ENCODE assay signal across 8 cellular contexts in genomic region chr19:40802300-40803169, GRCh38. TPM values are rescaled to one million over a fixed set of nuclear protein-coding genes. Genes with fewer than 3 reads are reported as not detected.
A peak's percentile ranks its signal among the peaks of the same experiment; 100 is the strongest.
DNase-seq lines count a peak whose midpoint lies in the region; ATAC-seq and TF ChIP-seq lines count a peak whose summit lies in the region.

No MANE protein-coding gene starts in this region.

- H3K4me1 ChIP-seq in breast epithelium (peaks cover 43 to 68% of the 10 kb centered on the region in 2 donors), uterus (peaks cover 8 to 42% of the 10 kb centered on the region in 2 donors), MM.1S (ENCODE audit: low read length) (peaks cover 25% of the 10 kb centered on the region)

- H3K4me3 ChIP-seq in breast epithelium (peak overlapping the region; percentile 14 to 57 (median 20)), uterus (peak overlapping the region in 1 of 2 donors; percentile 10), MM.1S (ENCODE audit: low read length) (no peak overlapping the region)

- TF ChIP-seq CTCF in breast epithelium (IDR thresholded peaks at IDR 0.05) (no peak), uterus (IDR thresholded peaks at IDR 0.05) (no peak), MM.1S (IDR thresholded peaks at IDR 0.05; ENCODE audit: low read length) (no peak)

- H3K36me3 Mint-ChIP-seq in activated naive CD4-positive, alpha-beta T cell treated with anti-CD3 and anti-CD28 coated beads, Interleukin-2, amount 10 ng/mL, durations not matched to agents 7 days and 5 days, result peaks cover 60% of the 10 kb centered on the region
- peaks cover 23% of the 10 kb centered on the region for H3K36me3 Mint-ChIP-seq in memory B cell

- CTCF ChIA-PET in activated naive CD4-positive, alpha-beta T cell treated with anti-CD3 and anti-CD28 coated beads, Interleukin-2, amount 10 ng/mL, durations not matched to agents 7 days and 5 days (lab: Charles Lee), result interaction anchor here (1.1 to 1.5 kb wide), 2 partner anchors 16 to 48 kb away, joined by 3 to 4 read pairs; no protein-coding TSS in a partner anchor

- no peak overlapping the region for H3K4me2 ChIP-seq in MM.1S (ENCODE audit: low read depth, low read length)

- no peaks in the 10 kb centered on the region for H3K36me3 ChIP-seq in breast epithelium
- no peaks in the 10 kb centered on the region for H3K36me3 ChIP-seq in uterus
- no peaks in the 10 kb centered on the region for H3K36me3 ChIP-seq in MM.1S (replicated peaks; ENCODE audit: insufficient read depth, low read length)

- 0 out of 2 replicates have a peak, but pooled peaks cover 3% of the 10 kb centered on the region for H3F3A ChIP-seq in MM.1S (ENCODE audit: insufficient read depth, low read length)

- TF ChIP-seq POLR2A in breast epithelium (IDR thresholded peaks at IDR 0.05) (no peak), uterus (IDR thresholded peaks at IDR 0.05) (no peak)

- H3K27ac ChIP-seq in breast epithelium (peak overlapping the region; percentile 79 to 94), uterus (peak overlapping the region; percentile 94 to 97), MM.1S (ENCODE audit: low read length) (no peak overlapping the region)

- no peaks in the 10 kb centered on the region for H3K27me3 ChIP-seq in breast epithelium
- no peaks in the 10 kb centered on the region for H3K27me3 ChIP-seq in uterus
- H3K27me3 ChIP-seq in MM.1S (replicated peaks; ENCODE audit: insufficient read depth, low read length), result no peaks in the 10 kb centered on the region

- ATAC-seq in memory B cell (ENCODE audit: low read depth) (no peak), HG03460 (IDR thresholded peaks at IDR 0.05; ENCODE audit: unreplicated experiment) (no peak)

- H3K27ac Mint-ChIP-seq in activated naive CD4-positive, alpha-beta T cell treated with anti-CD3 and anti-CD28 coated beads, Interleukin-2, amount 10 ng/mL, durations not matched to agents 7 days and 5 days, result peak overlapping the region; percentile 96
- H3K27ac Mint-ChIP-seq in memory B cell, result peak overlapping the region; percentile 89

- H3K4me3 Mint-ChIP-seq in activated naive CD4-positive, alpha-beta T cell treated with anti-CD3 and anti-CD28 coated beads, Interleukin-2, amount 10 ng/mL, durations not matched to agents 7 days and 5 days, result peak overlapping the region; percentile 92
- peak overlapping the region; percentile 81 for H3K4me3 Mint-ChIP-seq in memory B cell

- intact Hi-C loops in breast epithelium (cut with DNase I; ENCODE audit: low total_unique reads), result no loop called here
- intact Hi-C loops in uterus (cut with DNase I; ENCODE audit: low total_unique reads), result no loop called here

- DNase-seq in activated naive CD4-positive, alpha-beta T cell treated with anti-CD3 and anti-CD28 coated beads, Interleukin-2, amount 10 ng/mL, durations not matched to agents 7 days and 5 days, result no peak
- no peak for DNase-seq in activated naive CD4-positive, alpha-beta T cell treated with Interleukin-2 at 50 U/mL for 16 hours
- DNase-seq in breast epithelium (ENCODE audit: low spot score in 2 of 2) (no peak), memory B cell (ENCODE audit: low spot score in 2 of 2) (no peak), uterus (peak; percentile 65 to 73), NCI-H526 treated with DMSO at 0.1 percent for 48 hours (lab: John Stamatoyannopoulos, UW) (no peak), MM.1S (no peak)

- H3K9me2 ChIP-seq in MM.1S (replicated peaks; ENCODE audit: insufficient read depth, low read length), result no peaks in the 10 kb centered on the region

- peaks cover 41% of the 10 kb centered on the region for H3K79me2 ChIP-seq in MM.1S (ENCODE audit: low read length)

- H3K9me3 Mint-ChIP-seq in activated naive CD4-positive, alpha-beta T cell treated with anti-CD3 and anti-CD28 coated beads, Interleukin-2, amount 10 ng/mL, durations not matched to agents 7 days and 5 days, result no peaks in the 10 kb centered on the region
- H3K9me3 Mint-ChIP-seq in memory B cell, result no peaks in the 10 kb centered on the region

- no peak overlapping the region for H3K9ac ChIP-seq in MM.1S (ENCODE audit: low read length)

- H3K9me3 ChIP-seq in breast epithelium (no peaks in the 10 kb centered on the region), uterus (no peaks in the 10 kb centered on the region), MM.1S (replicated peaks; ENCODE audit: insufficient read depth, low read length) (no peaks in the 10 kb centered on the region)

- H3K27me3 Mint-ChIP-seq in activated naive CD4-positive, alpha-beta T cell treated with anti-CD3 and anti-CD28 coated beads, Interleukin-2, amount 10 ng/mL, durations not matched to agents 7 days and 5 days, result no peaks in the 10 kb centered on the region
- no peaks in the 10 kb centered on the region for H3K27me3 Mint-ChIP-seq in memory B cell

- H2AFZ ChIP-seq in MM.1S (ENCODE audit: low read length), result no peak overlapping the region

- H3K4me1 Mint-ChIP-seq in activated naive CD4-positive, alpha-beta T cell treated with anti-CD3 and anti-CD28 coated beads, Interleukin-2, amount 10 ng/mL, durations not matched to agents 7 days and 5 days, result peaks cover 84% of the 10 kb centered on the region
- peaks cover 68% of the 10 kb centered on the region for H3K4me1 Mint-ChIP-seq in memory B cell

- no peaks in the 10 kb centered on the region; the same call in 1 of the 2 replicates for H4K20me1 ChIP-seq in MM.1S (ENCODE audit: insufficient read depth, low read length)

RNA-seq across cellular contexts. Expression of gene EGLN2, which starts 3.5 kb away (rescaled TPM):
- 10 to 100 TPM; 78.9 to 90.8 (median 88.5) TPM for total RNA-seq in breast epithelium
- 100 to 1,000 TPM in 1 of 4 donors, 10 to 100 TPM in 3; 33.2 to 164 (median 78.1) TPM for total RNA-seq in uterus

RNA-seq across cellular contexts. Expression of gene RAB4B, which starts 24.5 kb away (rescaled TPM):
- total RNA-seq in breast epithelium, result 10 to 100 TPM; 21.6 to 28.2 (median 22.1) TPM
- 10 to 100 TPM in 3 of 4 donors, 1 to 10 TPM in 1; 7.4 to 26.3 (median 18.1) TPM for total RNA-seq in uterus

RNA-seq across cellular contexts. Expression of gene MIA, which starts 27.2 kb away (rescaled TPM):
- total RNA-seq in breast epithelium (10 to 100 TPM in 1 of 3 donors, 1 to 10 TPM in 1, not detected in 1; 5.6 to 47.3 TPM), uterus (1 to 10 TPM in 1 of 4 donors, not detected in 3; 2.8 TPM)

RNA-seq across cellular contexts. Expression of gene CYP2A6, which starts 47.7 kb away (rescaled TPM):
- total RNA-seq in breast epithelium (under 1 TPM in 1 of 3 donors, not detected in 2; 0.64 TPM), uterus (under 1 TPM in 1 of 4 donors, not detected in 3; 0.64 TPM)

RNA-seq across cellular contexts. Expression of gene SNRPA, which starts 51.5 kb away (rescaled TPM):
- total RNA-seq in breast epithelium (10 to 100 TPM; 41.6 to 52.8 (median 52.1) TPM), uterus (10 to 100 TPM; 12.8 to 70.2 (median 19.0) TPM)

Comparison
In these comparisons a context has a peak if more than half of its experiments do, and no peak if none do; other contexts are left out.
1. DNase-seq: peak in uterus (2 of 2); none in activated naive CD4-positive, alpha-beta T cell treated with anti-CD3 and anti-CD28 coated beads, Interleukin-2, amount 10 ng/mL, durations not matched to agents 7 days and 5 days (single experiment), activated naive CD4-positive, alpha-beta T cell treated with Interleukin-2 at 50 U/mL for 16 hours (single experiment), breast epithelium (0 of 2), memory B cell (0 of 2), NCI-H526 treated with DMSO at 0.1 percent for 48 hours (single experiment) and MM.1S (single experiment).